Comparison of ENCODE assay signal across 1 cellular context in the genomic region with DNA sequence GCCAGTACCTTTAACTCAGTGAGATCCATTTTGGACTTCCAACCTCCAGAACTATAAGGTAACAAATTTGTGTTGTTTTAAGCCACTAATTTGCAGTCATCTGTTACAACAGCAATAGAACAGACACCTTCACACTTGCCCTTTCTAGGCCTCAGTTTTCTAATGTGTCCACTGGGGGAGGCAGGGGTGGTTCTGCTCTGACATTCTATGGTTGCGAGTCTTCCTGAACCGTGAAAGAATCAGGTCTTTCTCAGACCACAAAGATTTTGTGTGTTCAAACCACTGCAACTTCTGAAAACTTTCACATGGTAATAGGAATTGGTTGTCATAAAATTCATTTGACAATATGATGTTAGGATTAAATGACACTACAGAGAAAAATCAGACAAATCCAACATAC.
TF ChIP-seq lines count a peak whose summit lies in the region.

No MANE protein-coding gene starts in this region.

TF ChIP-seq in GM12878, 131 proteins besides CTCF, POLR2A, EP300 and RAD21 (continued from another document and continues in another):
- TF ChIP-seq, protein P1, sequence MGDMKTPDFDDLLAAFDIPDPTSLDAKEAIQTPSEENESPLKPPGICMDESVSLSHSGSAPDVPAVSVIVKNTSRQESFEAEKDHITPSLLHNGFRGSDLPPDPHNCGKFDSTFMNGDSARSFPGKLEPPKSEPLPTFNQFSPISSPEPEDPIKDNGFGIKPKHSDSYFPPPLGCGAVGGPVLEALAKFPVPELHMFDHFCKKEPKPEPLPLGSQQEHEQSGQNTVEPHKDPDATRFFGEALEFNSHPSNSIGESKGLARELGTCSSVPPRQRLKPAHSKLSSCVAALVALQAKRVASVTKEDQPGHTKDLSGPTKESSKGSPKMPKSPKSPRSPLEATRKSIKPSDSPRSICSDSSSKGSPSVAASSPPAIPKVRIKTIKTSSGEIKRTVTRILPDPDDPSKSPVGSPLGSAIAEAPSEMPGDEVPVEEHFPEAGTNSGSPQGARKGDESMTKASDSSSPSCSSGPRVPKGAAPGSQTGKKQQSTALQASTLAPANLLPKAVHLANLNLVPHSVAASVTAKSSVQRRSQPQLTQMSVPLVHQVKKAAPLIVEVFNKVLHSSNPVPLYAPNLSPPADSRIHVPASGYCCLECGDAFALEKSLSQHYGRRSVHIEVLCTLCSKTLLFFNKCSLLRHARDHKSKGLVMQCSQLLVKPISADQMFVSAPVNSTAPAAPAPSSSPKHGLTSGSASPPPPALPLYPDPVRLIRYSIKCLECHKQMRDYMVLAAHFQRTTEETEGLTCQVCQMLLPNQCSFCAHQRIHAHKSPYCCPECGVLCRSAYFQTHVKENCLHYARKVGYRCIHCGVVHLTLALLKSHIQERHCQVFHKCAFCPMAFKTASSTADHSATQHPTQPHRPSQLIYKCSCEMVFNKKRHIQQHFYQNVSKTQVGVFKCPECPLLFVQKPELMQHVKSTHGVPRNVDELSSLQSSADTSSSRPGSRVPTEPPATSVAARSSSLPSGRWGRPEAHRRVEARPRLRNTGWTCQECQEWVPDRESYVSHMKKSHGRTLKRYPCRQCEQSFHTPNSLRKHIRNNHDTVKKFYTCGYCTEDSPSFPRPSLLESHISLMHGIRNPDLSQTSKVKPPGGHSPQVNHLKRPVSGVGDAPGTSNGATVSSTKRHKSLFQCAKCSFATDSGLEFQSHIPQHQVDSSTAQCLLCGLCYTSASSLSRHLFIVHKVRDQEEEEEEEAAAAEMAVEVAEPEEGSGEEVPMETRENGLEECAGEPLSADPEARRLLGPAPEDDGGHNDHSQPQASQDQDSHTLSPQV (IDR thresholded peaks at IDR 0.05) = peak; percentile 86; the same call in 1 of the 2 replicates
- 0 out of 2 replicates have a peak, but pooled peaks have one; percentile 46 for TF ChIP-seq CBX5 (IDR thresholded peaks at IDR 0.05; ENCODE audit: low read depth)
- no peak for TF ChIP-seq RFX5 (IDR thresholded peaks at IDR 0.05; ENCODE audit: low read depth, low read length)
- TF ChIP-seq POLR2AphosphoS2 (IDR thresholded peaks at IDR 0.05; ENCODE audit: low read depth, low read length) = no peak
- no peak for TF ChIP-seq SP1 (IDR thresholded peaks at IDR 0.05; ENCODE audit: low read depth, low read length)
- no peak for TF ChIP-seq MXI1 (IDR thresholded peaks at IDR 0.05; ENCODE audit: low read depth, low read length)
- TF ChIP-seq SIX5 (IDR thresholded peaks at IDR 0.05; ENCODE audit: low read depth, low read length, severe bottlenecking) = no peak
- TF ChIP-seq EGR1 (IDR thresholded peaks at IDR 0.05; ENCODE audit: borderline replicate concordance in 1 of 2, low read depth in 2 of 2, low read length in 2 of 2) = no peak; a peak in 1 of 3 replicates
- TF ChIP-seq RAD51 (IDR thresholded peaks at IDR 0.05) = no peak
- TF ChIP-seq ELK1 (IDR thresholded peaks at IDR 0.05; ENCODE audit: low read depth, low read length) = no peak
- peak; percentile 90 for TF ChIP-seq CBFB (IDR thresholded peaks at IDR 0.05; ENCODE audit: low read depth)
- TF ChIP-seq, protein P2, sequence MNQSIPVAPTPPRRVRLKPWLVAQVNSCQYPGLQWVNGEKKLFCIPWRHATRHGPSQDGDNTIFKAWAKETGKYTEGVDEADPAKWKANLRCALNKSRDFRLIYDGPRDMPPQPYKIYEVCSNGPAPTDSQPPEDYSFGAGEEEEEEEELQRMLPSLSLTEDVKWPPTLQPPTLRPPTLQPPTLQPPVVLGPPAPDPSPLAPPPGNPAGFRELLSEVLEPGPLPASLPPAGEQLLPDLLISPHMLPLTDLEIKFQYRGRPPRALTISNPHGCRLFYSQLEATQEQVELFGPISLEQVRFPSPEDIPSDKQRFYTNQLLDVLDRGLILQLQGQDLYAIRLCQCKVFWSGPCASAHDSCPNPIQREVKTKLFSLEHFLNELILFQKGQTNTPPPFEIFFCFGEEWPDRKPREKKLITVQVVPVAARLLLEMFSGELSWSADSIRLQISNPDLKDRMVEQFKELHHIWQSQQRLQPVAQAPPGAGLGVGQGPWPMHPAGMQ (IDR thresholded peaks at IDR 0.05; ENCODE audit: borderline replicate concordance) = no peak
- 0 out of 4 replicates have a peak, but pooled peaks of 1 of the 2 experiments have one; percentile 40 for TF ChIP-seq ETV6 (conservative IDR thresholded peaks at IDR 0.05 in 1 of 2, IDR thresholded peaks at IDR 0.05 in 1 of 2; ENCODE audit: borderline replicate concordance in 1 of 2, low read depth in 1 of 2)
- TF ChIP-seq NRF1 (conservative IDR thresholded peaks at IDR 0.05; ENCODE audit: low read depth, low read length) = no peak
- no peak for TF ChIP-seq SPI1 (IDR thresholded peaks at IDR 0.05; ENCODE audit: borderline replicate concordance, insufficient read depth, low read depth, low read length)
- no peak for TF ChIP-seq CUX1 (IDR thresholded peaks at IDR 0.05; ENCODE audit: insufficient replicate concordance, low read depth, low read length)
- peak; percentile 57; the same call in 1 of the 2 replicates for TF ChIP-seq BCL11A (IDR thresholded peaks at IDR 0.05; ENCODE audit: low read depth, low read length)
- TF ChIP-seq RUNX3 (IDR thresholded peaks at IDR 0.05; ENCODE audit: low read length) = peak; percentile 96
- no peak for TF ChIP-seq KLF5 (IDR thresholded peaks at IDR 0.05; ENCODE audit: partially characterized antibody)
- TF ChIP-seq BACH1 (IDR thresholded peaks at IDR 0.05; ENCODE audit: borderline replicate concordance) = no peak
- no peak for TF ChIP-seq POU2F2 (IDR thresholded peaks at IDR 0.05; ENCODE audit: borderline replicate concordance, low read depth, low read length)
- TF ChIP-seq NR2F1 (conservative IDR thresholded peaks at IDR 0.05) = peak; percentile 87
- peak; percentile 63; the same call in 1 of the 2 replicates for TF ChIP-seq RELB (IDR thresholded peaks at IDR 0.05; ENCODE audit: low read depth)
- no peak; the same call in 1 of the 2 replicates for TF ChIP-seq NR2C1 (IDR thresholded peaks at IDR 0.05)
- no peak for TF ChIP-seq POLR2AphosphoS5 (IDR thresholded peaks at IDR 0.05; ENCODE audit: low read length)
- peak; percentile 76 for TF ChIP-seq TBL1XR1 (IDR thresholded peaks at IDR 0.05; ENCODE audit: low read depth, low read length)
- TF ChIP-seq IKZF2 (IDR thresholded peaks at IDR 0.05) = peak; percentile 75 to 76
- no peak for TF ChIP-seq HDAC2 (IDR thresholded peaks at IDR 0.05)
- peak; percentile 79 for TF ChIP-seq NFIC (IDR thresholded peaks at IDR 0.05; ENCODE audit: low read depth, low read length)
- peak; percentile 35; the same call in 1 of the 2 replicates for TF ChIP-seq IRF4 (IDR thresholded peaks at IDR 0.05; ENCODE audit: low read depth, low read length)
- TF ChIP-seq, protein P3, sequence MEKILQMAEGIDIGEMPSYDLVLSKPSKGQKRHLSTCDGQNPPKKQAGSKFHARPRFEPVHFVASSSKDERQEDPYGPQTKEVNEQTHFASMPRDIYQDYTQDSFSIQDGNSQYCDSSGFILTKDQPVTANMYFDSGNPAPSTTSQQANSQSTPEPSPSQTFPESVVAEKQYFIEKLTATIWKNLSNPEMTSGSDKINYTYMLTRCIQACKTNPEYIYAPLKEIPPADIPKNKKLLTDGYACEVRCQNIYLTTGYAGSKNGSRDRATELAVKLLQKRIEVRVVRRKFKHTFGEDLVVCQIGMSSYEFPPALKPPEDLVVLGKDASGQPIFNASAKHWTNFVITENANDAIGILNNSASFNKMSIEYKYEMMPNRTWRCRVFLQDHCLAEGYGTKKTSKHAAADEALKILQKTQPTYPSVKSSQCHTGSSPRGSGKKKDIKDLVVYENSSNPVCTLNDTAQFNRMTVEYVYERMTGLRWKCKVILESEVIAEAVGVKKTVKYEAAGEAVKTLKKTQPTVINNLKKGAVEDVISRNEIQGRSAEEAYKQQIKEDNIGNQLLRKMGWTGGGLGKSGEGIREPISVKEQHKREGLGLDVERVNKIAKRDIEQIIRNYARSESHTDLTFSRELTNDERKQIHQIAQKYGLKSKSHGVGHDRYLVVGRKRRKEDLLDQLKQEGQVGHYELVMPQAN (conservative IDR thresholded peaks at IDR 0.05) = no peak
- no peak for TF ChIP-seq PBX3 (IDR thresholded peaks at IDR 0.05; ENCODE audit: insufficient replicate concordance, low read depth, low read length)
- TF ChIP-seq MEF2B (IDR thresholded peaks at IDR 0.05; ENCODE audit: partially characterized antibody, poor library complexity, severe bottlenecking) = peak; percentile 68
- TF ChIP-seq NBN (IDR thresholded peaks at IDR 0.05) = 0 out of 2 replicates have a peak, but pooled peaks have one; percentile 23
- no peak for TF ChIP-seq ESRRA (IDR thresholded peaks at IDR 0.05; ENCODE audit: low read length)
- TF ChIP-seq SKIL (IDR thresholded peaks at IDR 0.05; ENCODE audit: low read depth, poor library complexity, severe bottlenecking) = peak; percentile 49
- TF ChIP-seq CHD4 (IDR thresholded peaks at IDR 0.05) = no peak
